ENCODE assay signal across 13 cellular contexts in genomic region chr11:72763823-72764222, GRCh38. TPM values are rescaled to one million over a fixed set of nuclear protein-coding genes. Genes with fewer than 3 reads are reported as not detected.
DNase-seq lines count a peak whose midpoint lies in the region; ATAC-seq, FAIRE-seq and TF ChIP-seq lines count a peak whose summit lies in the region.
"Had no signal": no experiment of that assay in that cellular context is flagged by ENCODE, and none has a peak within 500 bp of the region (broad histone marks: within the 10 kb centered on the region; RNA-seq: fewer than 3 reads in every experiment).

No MANE protein-coding gene starts in this region.

- no peak overlapping the region for H2AFZ ChIP-seq in astrocyte (ENCODE audit: low read depth, low read length)
- H2AFZ ChIP-seq: GM23248 had no signal

- H3K27ac Mint-ChIP-seq in astrocyte (ENCODE audit: unreplicated experiment), result peak overlapping the region; percentile 38

- H3K4me3 ChIP-seq in astrocyte (ENCODE audit: insufficient read depth, low read depth, low read length) (no peak overlapping the region), iPS-18c (ENCODE audit: insufficient read depth, low read depth, low read length) (0 out of 2 replicates have a peak overlapping the region, but pooled peaks have one; percentile 15), transverse colon (no peak overlapping the region), mucosa of descending colon (no peak overlapping the region)
- H3K4me3 ChIP-seq: GM23248, Peyer's patch had no signal

- DNase-seq in GM18507 (ENCODE audit: extremely low spot score, insufficient read length, low read depth), result no peak
- DNase-seq in astrocyte (ENCODE audit: low read depth), result no peak
- DNase-seq in transverse colon, result no peak
- no peak for DNase-seq in NCI-H748 treated with DMSO at 0.1 percent for 48 hours (lab: John Stamatoyannopoulos, UW)
- DNase-seq in activated T-cell treated with anti-CD3 and anti-CD28 coated beads for 4 hours, result no peak
- DNase-seq in mucosa of descending colon, result no peak
- DNase-seq: GM23248, NCI-H446 treated with DMSO at 0.1 percent for 48 hours had no signal

- intact Hi-C loops in transverse colon (cut with DNase I; ENCODE audit: low total_unique reads) (no loop called here), mucosa of descending colon (cut with DNase I, micrococcal nuclease) (no loop called here)

- 75 to 82% methylated on average over 2 to 4 of the region's 4 CpGs for WGBS in transverse colon (ENCODE audit: low coverage in 1 of 2), 2 donors

- H3K36me3 ChIP-seq in astrocyte (ENCODE audit: insufficient read depth, low read length) (no peaks in the 10 kb centered on the region), transverse colon (no peaks in the 10 kb centered on the region), mucosa of descending colon (ENCODE audit: low read depth) (no peaks in the 10 kb centered on the region)
- H3K36me3 ChIP-seq: Peyer's patch had no signal

- FAIRE-seq in GM18507 (lab: Jason Lieb, UNC) (peak; percentile 64), astrocyte (lab: Jason Lieb, UNC) (no peak)
- FAIRE-seq: G401.6 had no signal

- H3K27ac ChIP-seq in astrocyte (ENCODE audit: low read depth, low read length) (no peak overlapping the region), transverse colon (peak overlapping the region; percentile 6 to 66 (median 16))
- H3K27ac ChIP-seq: C4-2B, GM23248 had no signal

- peaks cover 20% of the 10 kb centered on the region for H3K36me3 Mint-ChIP-seq in astrocyte (ENCODE audit: low read depth, unreplicated experiment)

- peaks cover 11% of the 10 kb centered on the region for H3K4me1 ChIP-seq in astrocyte (ENCODE audit: insufficient read depth, low read length)
- peaks cover 0 to 8% (median 2%) of the 10 kb centered on the region in 4 donors for H3K4me1 ChIP-seq in transverse colon
- peaks cover 16% of the 10 kb centered on the region for H3K4me1 ChIP-seq in mucosa of descending colon (ENCODE audit: low read depth)

- no peak overlapping the region for H3K4me2 ChIP-seq in astrocyte (ENCODE audit: low read length)

- ATAC-seq in mucosa of descending colon, result no peak
- ATAC-seq: Right ventricle myocardium inferior had no signal

- in situ Hi-C loops in transverse colon (cut with MboI; ENCODE audit: low pct_ligation_motif_present in 1 of 4, low pct_unique_long_range_greater_than_20kb in 1 of 4, low sequenced_read_pairs in 3 of 4), result no loop called here

- H3K4me3 Mint-ChIP-seq in astrocyte (ENCODE audit: unreplicated experiment), result no peak overlapping the region

- no peak overlapping the region for H3K9ac ChIP-seq in astrocyte (ENCODE audit: low read length)
- H3K9ac ChIP-seq: GM23248 had no signal

- H3K79me2 ChIP-seq in astrocyte (ENCODE audit: insufficient read depth, low read length), result no peaks in the 10 kb centered on the region

- peaks cover 3% of the 10 kb centered on the region for H3K27me3 Mint-ChIP-seq in astrocyte (ENCODE audit: low read depth, unreplicated experiment)

- TF ChIP-seq POLR2A in transverse colon (IDR thresholded peaks at IDR 0.05), result no peak

- no peak for TF ChIP-seq EP300 in transverse colon (IDR thresholded peaks at IDR 0.05; ENCODE audit: low read depth)

- peaks cover 22% of the 10 kb centered on the region for H3K4me1 Mint-ChIP-seq in astrocyte (ENCODE audit: low read depth, unreplicated experiment)

- H3K27me3 ChIP-seq in astrocyte (ENCODE audit: insufficient read depth, low read length), result no peaks in the 10 kb centered on the region
- H3K27me3 ChIP-seq in transverse colon, result no peaks in the 10 kb centered on the region
- H3K27me3 ChIP-seq: Peyer's patch had no signal

- TF ChIP-seq CTCF in astrocyte (IDR thresholded peaks at IDR 0.05; ENCODE audit: insufficient read depth, low read depth, low read length) (no peak), transverse colon (IDR thresholded peaks at IDR 0.05) (no peak), mucosa of descending colon (IDR thresholded peaks at IDR 0.05) (no peak)

- H3K9me3 ChIP-seq in astrocyte (ENCODE audit: insufficient read depth, low read depth, low read length) (no peaks in the 10 kb centered on the region), iPS-18c (ENCODE audit: control insufficient read depth, insufficient read depth, low read length) (no peaks in the 10 kb centered on the region), transverse colon (no peaks in the 10 kb centered on the region), mucosa of descending colon (no peaks in the 10 kb centered on the region)
- H3K9me3 ChIP-seq: Peyer's patch had no signal

- H4K20me1 ChIP-seq in astrocyte (ENCODE audit: insufficient read depth, low read length), result no peaks in the 10 kb centered on the region

- peaks cover 21% of the 10 kb centered on the region for H3K9me3 Mint-ChIP-seq in astrocyte (ENCODE audit: unreplicated experiment)

RNA-seq across cellular contexts. Expression of gene ARAP1, which starts 11.6 kb away (rescaled TPM):
- total RNA-seq in astrocyte (31.9 and 33.8 TPM in 2 replicates), transverse colon (100 to 1,000 TPM in 3 of 4 donors, 10 to 100 TPM in 1; 99.4 to 233 (median 108) TPM), mucosa of descending colon (10 to 100 TPM; 69.3 to 84.8 (median 84.0) TPM)

RNA-seq across cellular contexts. Expression of gene STARD10, which starts 30.0 kb away (rescaled TPM):
- total RNA-seq in astrocyte, result 38.4 and 42.3 TPM in 2 replicates
- total RNA-seq in transverse colon, result 100 to 1,000 TPM in 3 of 4 donors, 10 to 100 TPM in 1; 82.7 to 714 (median 225) TPM
- total RNA-seq in mucosa of descending colon, result 100 to 1,000 TPM; 177 to 472 (median 306) TPM

RNA-seq across cellular contexts. Expression of gene ATG16L2, which starts 50.4 kb away (rescaled TPM):
- total RNA-seq in astrocyte, result 9.6 and 11.7 TPM in 2 replicates
- 100 to 1,000 TPM in 2 of 4 donors, 10 to 100 TPM in 2; 50.2 to 206 (median 85.3) TPM for total RNA-seq in transverse colon
- total RNA-seq in mucosa of descending colon, result 10 to 100 TPM; 37.7 to 64.3 (median 52.5) TPM
